Comparison of ENCODE assay signal across 9 cellular contexts in genomic region chr1:1783320-1783719, GRCh38. TPM values are rescaled to one million over a fixed set of nuclear protein-coding genes. Genes with fewer than 3 reads are reported as not detected.
DNase-seq lines count a peak whose midpoint lies in the region; ATAC-seq and TF ChIP-seq lines count a peak whose summit lies in the region.
"Had no signal": no experiment of that assay in that cellular context is flagged by ENCODE, and none has a peak within 500 bp of the region (broad histone marks: within the 10 kb centered on the region; RNA-seq: fewer than 3 reads in every experiment).

No MANE protein-coding gene starts in this region.

- DNase-seq in T-helper 2 cell treated with Interferon-gamma antibody and Interleukin-4, amounts not matched to agents 5 μg/mL and 100 μg/mL, for 36 hours (ENCODE audit: low spot score), result no peak
- DNase-seq in T-helper 2 cell (no peak), immature natural killer cell (no peak), stomach (no peak)
- no peak for DNase-seq in activated CD4-positive, alpha-beta memory T cell treated with anti-CD3 and anti-CD28 coated beads for 36 hours
- no peak for DNase-seq in NK-92 treated with Interleukin-12 subunit alpha and Interleukin-12 subunit beta, amount 100 ng/mL, for 24 hours (lab: John Stamatoyannopoulos, UW)

- CTCF ChIA-PET in activated CD4-positive, alpha-beta memory T cell treated with anti-CD3 and anti-CD28 coated beads for 36 hours (lab: Charles Lee), result no interaction called here

- no peaks in the 10 kb centered on the region for H3K9me3 ChIP-seq in stomach

- H3K27ac ChIP-seq in stomach, result peak overlapping the region; percentile 91 to 97 (median 96)

- H3K4me3 ChIP-seq in stomach, result peak overlapping the region in 1 of 4 donors; percentile 49

- peaks cover 53 to 60% (median 57%) of the 10 kb centered on the region in 4 donors for H3K4me1 ChIP-seq in stomach

- no peak for TF ChIP-seq EP300 in stomach (IDR thresholded peaks at IDR 0.05)

- intact Hi-C loops in activated CD4-positive, alpha-beta memory T cell treated with anti-CD3 and anti-CD28 coated beads for 36 hours (cut with micrococcal nuclease), result loop anchor here (5.0 kb wide), 1 partner anchor 39 kb away; no protein-coding TSS in a partner anchor
- intact Hi-C loops in stomach (cut with DNase I; ENCODE audit: low total_unique reads), result no loop called here

- H3K36me3 Mint-ChIP-seq in T-helper 2 cell treated with Interferon-gamma antibody and Interleukin-4, amounts not matched to agents 5 μg/mL and 100 μg/mL, for 36 hours (ENCODE audit: low read depth), result peaks cover 29% of the 10 kb centered on the region
- H3K36me3 Mint-ChIP-seq in activated CD4-positive, alpha-beta memory T cell treated with anti-CD3 and anti-CD28 coated beads for 36 hours, result peaks cover 19% of the 10 kb centered on the region
- peaks cover 12 to 18% (median 13%) of the 10 kb centered on the region in 3 donors for H3K36me3 Mint-ChIP-seq in immature natural killer cell

- H3K27ac Mint-ChIP-seq in T-helper 2 cell treated with Interferon-gamma antibody and Interleukin-4, amounts not matched to agents 5 μg/mL and 100 μg/mL, for 36 hours, result peak overlapping the region; percentile 76
- peak overlapping the region; percentile 58 for H3K27ac Mint-ChIP-seq in activated CD4-positive, alpha-beta memory T cell treated with anti-CD3 and anti-CD28 coated beads for 36 hours
- H3K27ac Mint-ChIP-seq in immature natural killer cell, result peak overlapping the region; percentile 89 to 98 (median 94)

- ATAC-seq in HG03159 (IDR thresholded peaks at IDR 0.05; ENCODE audit: unreplicated experiment) (no peak), GM21515 (IDR thresholded peaks at IDR 0.05; ENCODE audit: unreplicated experiment) (no peak)
- ATAC-seq: activated CD4-positive, CD25-positive, alpha-beta regulatory T cell treated with anti-CD3 and anti-CD28 coated beads, Interleukin-2, amount 50 U/mL, for 24 hours had no signal

- H3K36me3 ChIP-seq in stomach, result peaks cover 37 to 41% (median 39%) of the 10 kb centered on the region in 4 donors

- no peak for TF ChIP-seq CTCF in stomach (IDR thresholded peaks at IDR 0.05)

- peak overlapping the region; percentile 57 for H3K4me3 Mint-ChIP-seq in T-helper 2 cell treated with Interferon-gamma antibody and Interleukin-4, amounts not matched to agents 5 μg/mL and 100 μg/mL, for 36 hours
- H3K4me3 Mint-ChIP-seq in activated CD4-positive, alpha-beta memory T cell treated with anti-CD3 and anti-CD28 coated beads for 36 hours, result no peak overlapping the region
- H3K4me3 Mint-ChIP-seq in immature natural killer cell, result peak overlapping the region; percentile 59 to 71 (median 67)

- H3K9me3 Mint-ChIP-seq in T-helper 2 cell treated with Interferon-gamma antibody and Interleukin-4, amounts not matched to agents 5 μg/mL and 100 μg/mL, for 36 hours, result no peaks in the 10 kb centered on the region
- no peaks in the 10 kb centered on the region for H3K9me3 Mint-ChIP-seq in activated CD4-positive, alpha-beta memory T cell treated with anti-CD3 and anti-CD28 coated beads for 36 hours
- H3K9me3 Mint-ChIP-seq in immature natural killer cell, result no peaks in the 10 kb centered on the region

- no peaks in the 10 kb centered on the region for H3K27me3 ChIP-seq in stomach

- no peaks in the 10 kb centered on the region for H3K27me3 Mint-ChIP-seq in T-helper 2 cell treated with Interferon-gamma antibody and Interleukin-4, amounts not matched to agents 5 μg/mL and 100 μg/mL, for 36 hours (ENCODE audit: low read depth)
- H3K27me3 Mint-ChIP-seq in activated CD4-positive, alpha-beta memory T cell treated with anti-CD3 and anti-CD28 coated beads for 36 hours, result no peaks in the 10 kb centered on the region
- H3K27me3 Mint-ChIP-seq in immature natural killer cell (ENCODE audit: low read depth in 3 of 3), result peaks cover 4 to 17% (median 13%) of the 10 kb centered on the region in 3 donors

- TF ChIP-seq POLR2A in stomach (IDR thresholded peaks at IDR 0.05), result no peak

- 46 to 72% (median 58%) methylated on average over 8 of the region's 8 CpGs for WGBS in stomach, 5 donors

- H3K4me1 Mint-ChIP-seq in T-helper 2 cell treated with Interferon-gamma antibody and Interleukin-4, amounts not matched to agents 5 μg/mL and 100 μg/mL, for 36 hours (ENCODE audit: low read depth), result peaks cover 32% of the 10 kb centered on the region
- peaks cover 44% of the 10 kb centered on the region for H3K4me1 Mint-ChIP-seq in activated CD4-positive, alpha-beta memory T cell treated with anti-CD3 and anti-CD28 coated beads for 36 hours (ENCODE audit: low read depth)
- H3K4me1 Mint-ChIP-seq in immature natural killer cell, result peaks cover 42% of the 10 kb centered on the region in 2 donors

- POLR2A ChIA-PET in activated CD4-positive, alpha-beta memory T cell treated with anti-CD3 and anti-CD28 coated beads for 36 hours (lab: Charles Lee), result no interaction called here

RNA-seq across cellular contexts. Expression of gene NADK, which starts 5.0 kb away (rescaled TPM):
- 10 to 100 TPM; 56.2 to 57.4 TPM for total RNA-seq in activated CD4-positive, alpha-beta memory T cell treated with anti-CD3 and anti-CD28 coated beads for 36 hours
- polyA plus RNA-seq in immature natural killer cell, result 10 to 100 TPM; 30.9 to 53.3 (median 37.3) TPM
- total RNA-seq in stomach, result 100 to 1,000 TPM in 3 of 5 donors, 10 to 100 TPM in 2; 69.9 to 202 (median 102) TPM
- polyA plus RNA-seq in stomach, result 10 to 100 TPM; 38.6 to 63.2 (median 45.9) TPM

RNA-seq across cellular contexts. Expression of gene CDK11A, which starts 59.2 kb away (rescaled TPM):
- total RNA-seq in activated CD4-positive, alpha-beta memory T cell treated with anti-CD3 and anti-CD28 coated beads for 36 hours, result 10 to 100 TPM; 44.5 to 49.1 TPM
- polyA plus RNA-seq in immature natural killer cell, result 10 to 100 TPM in 2 of 3 donors, 1 to 10 TPM in 1; 1.6 to 32.6 (median 14.9) TPM
- 100 to 1,000 TPM in 3 of 5 donors, 10 to 100 TPM in 2; 46.1 to 233 (median 126) TPM for total RNA-seq in stomach
- 10 to 100 TPM; 27.3 to 68.7 (median 31.6) TPM for polyA plus RNA-seq in stomach
